In the genomic region with DNA sequence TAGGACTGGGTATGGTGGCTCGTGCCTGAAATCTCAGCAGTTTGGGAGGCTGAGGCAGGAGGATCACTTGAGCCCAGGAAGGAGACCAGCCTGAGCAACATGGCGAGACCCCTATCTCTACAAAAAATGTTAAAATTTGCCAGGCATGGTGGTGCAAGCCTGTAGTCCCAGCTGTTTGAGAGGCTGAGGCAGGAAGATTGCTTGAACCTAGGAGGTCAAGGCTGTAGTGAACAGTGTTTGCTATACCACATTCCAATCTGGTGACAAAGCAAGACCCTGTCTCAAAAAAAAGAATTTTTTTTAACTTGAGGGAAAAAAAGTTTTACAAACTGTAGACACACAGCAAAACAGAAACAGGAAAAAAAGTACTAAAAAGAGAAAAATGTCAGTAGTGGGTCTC, we compare ENCODE assay signal across 2 cellular contexts.
TF ChIP-seq lines count a peak whose summit lies in the region.

No MANE protein-coding gene starts in this region.

TF ChIP-seq in HepG2, 621 proteins besides CTCF, POLR2A, EP300 and RAD21 (continues in another document):
- TF ChIP-seq HDAC1 (CRISPR knock-in tag; IDR thresholded peaks at IDR 0.05) (0 out of 2 replicates have a peak, but pooled peaks have one; percentile 25), RFXANK (CRISPR knock-in tag; IDR thresholded peaks at IDR 0.05) (no peak), FOXA1 (IDR thresholded peaks at IDR 0.05) (no peak), FOXA1 (CRISPR knock-in tag; IDR thresholded peaks at IDR 0.05) (peak; percentile 32; the same call in 1 of the 2 replicates), RARA (CRISPR knock-in tag; IDR thresholded peaks at IDR 0.05) (peak; percentile 71), ZNF792 (CRISPR knock-in tag; IDR thresholded peaks at IDR 0.05) (peak; percentile 74), GATAD2A (CRISPR knock-in tag; IDR thresholded peaks at IDR 0.05) (0 out of 2 replicates have a peak, but pooled peaks have one; percentile 34), ZNF337 (CRISPR knock-in tag; IDR thresholded peaks at IDR 0.05; ENCODE audit: borderline replicate concordance, low read depth) (no peak), HNF4A (CRISPR knock-in tag; IDR thresholded peaks at IDR 0.05) (peak; percentile 18; the same call in 1 of the 2 replicates), POGZ (CRISPR knock-in tag; IDR thresholded peaks at IDR 0.05) (0 out of 2 replicates have a peak, but pooled peaks have one; percentile 16), KAT8 (CRISPR knock-in tag; IDR thresholded peaks at IDR 0.05) (0 out of 2 replicates have a peak, but pooled peaks have one; percentile 26), ZNF274 (CRISPR knock-in tag; IDR thresholded peaks at IDR 0.05) (no peak)
- TF ChIP-seq, protein P1, sequence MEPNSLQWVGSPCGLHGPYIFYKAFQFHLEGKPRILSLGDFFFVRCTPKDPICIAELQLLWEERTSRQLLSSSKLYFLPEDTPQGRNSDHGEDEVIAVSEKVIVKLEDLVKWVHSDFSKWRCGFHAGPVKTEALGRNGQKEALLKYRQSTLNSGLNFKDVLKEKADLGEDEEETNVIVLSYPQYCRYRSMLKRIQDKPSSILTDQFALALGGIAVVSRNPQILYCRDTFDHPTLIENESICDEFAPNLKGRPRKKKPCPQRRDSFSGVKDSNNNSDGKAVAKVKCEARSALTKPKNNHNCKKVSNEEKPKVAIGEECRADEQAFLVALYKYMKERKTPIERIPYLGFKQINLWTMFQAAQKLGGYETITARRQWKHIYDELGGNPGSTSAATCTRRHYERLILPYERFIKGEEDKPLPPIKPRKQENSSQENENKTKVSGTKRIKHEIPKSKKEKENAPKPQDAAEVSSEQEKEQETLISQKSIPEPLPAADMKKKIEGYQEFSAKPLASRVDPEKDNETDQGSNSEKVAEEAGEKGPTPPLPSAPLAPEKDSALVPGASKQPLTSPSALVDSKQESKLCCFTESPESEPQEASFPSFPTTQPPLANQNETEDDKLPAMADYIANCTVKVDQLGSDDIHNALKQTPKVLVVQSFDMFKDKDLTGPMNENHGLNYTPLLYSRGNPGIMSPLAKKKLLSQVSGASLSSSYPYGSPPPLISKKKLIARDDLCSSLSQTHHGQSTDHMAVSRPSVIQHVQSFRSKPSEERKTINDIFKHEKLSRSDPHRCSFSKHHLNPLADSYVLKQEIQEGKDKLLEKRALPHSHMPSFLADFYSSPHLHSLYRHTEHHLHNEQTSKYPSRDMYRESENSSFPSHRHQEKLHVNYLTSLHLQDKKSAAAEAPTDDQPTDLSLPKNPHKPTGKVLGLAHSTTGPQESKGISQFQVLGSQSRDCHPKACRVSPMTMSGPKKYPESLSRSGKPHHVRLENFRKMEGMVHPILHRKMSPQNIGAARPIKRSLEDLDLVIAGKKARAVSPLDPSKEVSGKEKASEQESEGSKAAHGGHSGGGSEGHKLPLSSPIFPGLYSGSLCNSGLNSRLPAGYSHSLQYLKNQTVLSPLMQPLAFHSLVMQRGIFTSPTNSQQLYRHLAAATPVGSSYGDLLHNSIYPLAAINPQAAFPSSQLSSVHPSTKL (CRISPR knock-in tag; IDR thresholded peaks at IDR 0.05): peak; percentile 68
- TF ChIP-seq, protein P2, sequence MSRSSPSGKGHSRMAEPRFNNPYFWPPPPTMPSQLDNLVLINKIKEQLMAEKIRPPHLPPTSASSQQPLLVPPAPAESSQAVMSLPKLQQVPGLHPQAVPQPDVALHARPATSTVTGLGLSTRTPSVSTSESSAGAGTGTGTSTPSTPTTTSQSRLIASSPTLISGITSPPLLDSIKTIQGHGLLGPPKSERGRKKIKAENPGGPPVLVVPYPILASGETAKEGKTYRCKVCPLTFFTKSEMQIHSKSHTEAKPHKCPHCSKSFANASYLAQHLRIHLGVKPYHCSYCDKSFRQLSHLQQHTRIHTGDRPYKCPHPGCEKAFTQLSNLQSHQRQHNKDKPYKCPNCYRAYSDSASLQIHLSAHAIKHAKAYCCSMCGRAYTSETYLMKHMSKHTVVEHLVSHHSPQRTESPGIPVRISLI (CRISPR knock-in tag; IDR thresholded peaks at IDR 0.05; ENCODE audit: borderline replicate concordance): peak; percentile 69; the same call in 1 of the 2 replicates
- TF ChIP-seq, protein P3, sequence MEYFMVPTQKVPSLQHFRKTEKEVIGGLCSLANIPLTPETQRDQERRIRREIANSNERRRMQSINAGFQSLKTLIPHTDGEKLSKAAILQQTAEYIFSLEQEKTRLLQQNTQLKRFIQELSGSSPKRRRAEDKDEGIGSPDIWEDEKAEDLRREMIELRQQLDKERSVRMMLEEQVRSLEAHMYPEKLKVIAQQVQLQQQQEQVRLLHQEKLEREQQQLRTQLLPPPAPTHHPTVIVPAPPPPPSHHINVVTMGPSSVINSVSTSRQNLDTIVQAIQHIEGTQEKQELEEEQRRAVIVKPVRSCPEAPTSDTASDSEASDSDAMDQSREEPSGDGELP (IDR thresholded peaks at IDR 0.05; ENCODE audit: borderline replicate concordance, low read depth): peak; percentile 82; the same call in 1 of the 2 replicates
- TF ChIP-seq, protein P4, sequence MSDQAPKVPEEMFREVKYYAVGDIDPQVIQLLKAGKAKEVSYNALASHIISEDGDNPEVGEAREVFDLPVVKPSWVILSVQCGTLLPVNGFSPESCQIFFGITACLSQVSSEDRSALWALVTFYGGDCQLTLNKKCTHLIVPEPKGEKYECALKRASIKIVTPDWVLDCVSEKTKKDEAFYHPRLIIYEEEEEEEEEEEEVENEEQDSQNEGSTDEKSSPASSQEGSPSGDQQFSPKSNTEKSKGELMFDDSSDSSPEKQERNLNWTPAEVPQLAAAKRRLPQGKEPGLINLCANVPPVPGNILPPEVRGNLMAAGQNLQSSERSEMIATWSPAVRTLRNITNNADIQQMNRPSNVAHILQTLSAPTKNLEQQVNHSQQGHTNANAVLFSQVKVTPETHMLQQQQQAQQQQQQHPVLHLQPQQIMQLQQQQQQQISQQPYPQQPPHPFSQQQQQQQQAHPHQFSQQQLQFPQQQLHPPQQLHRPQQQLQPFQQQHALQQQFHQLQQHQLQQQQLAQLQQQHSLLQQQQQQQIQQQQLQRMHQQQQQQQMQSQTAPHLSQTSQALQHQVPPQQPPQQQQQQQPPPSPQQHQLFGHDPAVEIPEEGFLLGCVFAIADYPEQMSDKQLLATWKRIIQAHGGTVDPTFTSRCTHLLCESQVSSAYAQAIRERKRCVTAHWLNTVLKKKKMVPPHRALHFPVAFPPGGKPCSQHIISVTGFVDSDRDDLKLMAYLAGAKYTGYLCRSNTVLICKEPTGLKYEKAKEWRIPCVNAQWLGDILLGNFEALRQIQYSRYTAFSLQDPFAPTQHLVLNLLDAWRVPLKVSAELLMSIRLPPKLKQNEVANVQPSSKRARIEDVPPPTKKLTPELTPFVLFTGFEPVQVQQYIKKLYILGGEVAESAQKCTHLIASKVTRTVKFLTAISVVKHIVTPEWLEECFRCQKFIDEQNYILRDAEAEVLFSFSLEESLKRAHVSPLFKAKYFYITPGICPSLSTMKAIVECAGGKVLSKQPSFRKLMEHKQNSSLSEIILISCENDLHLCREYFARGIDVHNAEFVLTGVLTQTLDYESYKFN (CRISPR knock-in tag; conservative IDR thresholded peaks at IDR 0.05): 0 out of 2 replicates have a peak, but pooled peaks have one; percentile 24

TF ChIP-seq in GM12878, 131 proteins besides CTCF, POLR2A, EP300 and RAD21:
- no peak for TF ChIP-seq FOS (IDR thresholded peaks at IDR 0.05; ENCODE audit: borderline replicate concordance, extremely low read depth, insufficient read length)
TF ChIP-seq in GM12878: peak in this region for 0.
